Comparison of ENCODE assay signal across 2 cellular contexts in the genomic region with DNA sequence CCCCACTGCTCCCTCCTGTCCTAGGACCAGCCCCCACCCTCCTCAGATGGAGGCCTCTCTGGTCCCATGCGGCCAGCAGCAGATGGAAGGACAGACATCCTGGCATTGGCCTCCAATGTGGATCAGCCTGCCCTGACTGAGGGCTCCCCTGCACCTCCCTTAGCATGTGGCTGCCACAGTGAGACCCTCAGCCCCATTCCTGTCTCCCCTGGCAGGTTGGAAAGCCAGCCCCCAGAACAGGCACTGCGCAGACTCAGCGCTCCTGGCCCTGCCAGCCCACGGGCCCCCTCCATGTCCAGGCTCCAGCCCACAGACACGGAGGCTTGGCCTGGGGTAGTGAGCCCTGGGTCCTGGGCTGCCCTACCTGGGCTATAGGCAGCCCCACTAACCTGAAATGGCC.
A peak's percentile ranks its signal among the peaks of the same experiment; 100 is the strongest.
TF ChIP-seq lines count a peak whose summit lies in the region.

No MANE protein-coding gene starts in this region.

TF ChIP-seq in HepG2, 621 proteins besides CTCF, POLR2A, EP300 and RAD21:
- TF ChIP-seq CEBPG (CRISPR knock-in tag; IDR thresholded peaks at IDR 0.05) = no peak
- TF ChIP-seq ZNF660 (CRISPR knock-in tag; IDR thresholded peaks at IDR 0.05; ENCODE audit: borderline replicate concordance, low read depth) = no peak
- no peak for TF ChIP-seq ZNF558 (CRISPR knock-in tag; IDR thresholded peaks at IDR 0.05; ENCODE audit: borderline replicate concordance)
- 0 out of 2 replicates have a peak, but pooled peaks have one; percentile 8 for TF ChIP-seq TAF1 (CRISPR knock-in tag; IDR thresholded peaks at IDR 0.05)

TF ChIP-seq in H1, 55 proteins besides CTCF, POLR2A, EP300 and RAD21:
- TF ChIP-seq CBX5 (IDR thresholded peaks at IDR 0.05; ENCODE audit: low read depth, low read length) = no peak
- no peak for TF ChIP-seq USF2 (IDR thresholded peaks at IDR 0.05; ENCODE audit: low read length)
- TF ChIP-seq, protein P1, sequence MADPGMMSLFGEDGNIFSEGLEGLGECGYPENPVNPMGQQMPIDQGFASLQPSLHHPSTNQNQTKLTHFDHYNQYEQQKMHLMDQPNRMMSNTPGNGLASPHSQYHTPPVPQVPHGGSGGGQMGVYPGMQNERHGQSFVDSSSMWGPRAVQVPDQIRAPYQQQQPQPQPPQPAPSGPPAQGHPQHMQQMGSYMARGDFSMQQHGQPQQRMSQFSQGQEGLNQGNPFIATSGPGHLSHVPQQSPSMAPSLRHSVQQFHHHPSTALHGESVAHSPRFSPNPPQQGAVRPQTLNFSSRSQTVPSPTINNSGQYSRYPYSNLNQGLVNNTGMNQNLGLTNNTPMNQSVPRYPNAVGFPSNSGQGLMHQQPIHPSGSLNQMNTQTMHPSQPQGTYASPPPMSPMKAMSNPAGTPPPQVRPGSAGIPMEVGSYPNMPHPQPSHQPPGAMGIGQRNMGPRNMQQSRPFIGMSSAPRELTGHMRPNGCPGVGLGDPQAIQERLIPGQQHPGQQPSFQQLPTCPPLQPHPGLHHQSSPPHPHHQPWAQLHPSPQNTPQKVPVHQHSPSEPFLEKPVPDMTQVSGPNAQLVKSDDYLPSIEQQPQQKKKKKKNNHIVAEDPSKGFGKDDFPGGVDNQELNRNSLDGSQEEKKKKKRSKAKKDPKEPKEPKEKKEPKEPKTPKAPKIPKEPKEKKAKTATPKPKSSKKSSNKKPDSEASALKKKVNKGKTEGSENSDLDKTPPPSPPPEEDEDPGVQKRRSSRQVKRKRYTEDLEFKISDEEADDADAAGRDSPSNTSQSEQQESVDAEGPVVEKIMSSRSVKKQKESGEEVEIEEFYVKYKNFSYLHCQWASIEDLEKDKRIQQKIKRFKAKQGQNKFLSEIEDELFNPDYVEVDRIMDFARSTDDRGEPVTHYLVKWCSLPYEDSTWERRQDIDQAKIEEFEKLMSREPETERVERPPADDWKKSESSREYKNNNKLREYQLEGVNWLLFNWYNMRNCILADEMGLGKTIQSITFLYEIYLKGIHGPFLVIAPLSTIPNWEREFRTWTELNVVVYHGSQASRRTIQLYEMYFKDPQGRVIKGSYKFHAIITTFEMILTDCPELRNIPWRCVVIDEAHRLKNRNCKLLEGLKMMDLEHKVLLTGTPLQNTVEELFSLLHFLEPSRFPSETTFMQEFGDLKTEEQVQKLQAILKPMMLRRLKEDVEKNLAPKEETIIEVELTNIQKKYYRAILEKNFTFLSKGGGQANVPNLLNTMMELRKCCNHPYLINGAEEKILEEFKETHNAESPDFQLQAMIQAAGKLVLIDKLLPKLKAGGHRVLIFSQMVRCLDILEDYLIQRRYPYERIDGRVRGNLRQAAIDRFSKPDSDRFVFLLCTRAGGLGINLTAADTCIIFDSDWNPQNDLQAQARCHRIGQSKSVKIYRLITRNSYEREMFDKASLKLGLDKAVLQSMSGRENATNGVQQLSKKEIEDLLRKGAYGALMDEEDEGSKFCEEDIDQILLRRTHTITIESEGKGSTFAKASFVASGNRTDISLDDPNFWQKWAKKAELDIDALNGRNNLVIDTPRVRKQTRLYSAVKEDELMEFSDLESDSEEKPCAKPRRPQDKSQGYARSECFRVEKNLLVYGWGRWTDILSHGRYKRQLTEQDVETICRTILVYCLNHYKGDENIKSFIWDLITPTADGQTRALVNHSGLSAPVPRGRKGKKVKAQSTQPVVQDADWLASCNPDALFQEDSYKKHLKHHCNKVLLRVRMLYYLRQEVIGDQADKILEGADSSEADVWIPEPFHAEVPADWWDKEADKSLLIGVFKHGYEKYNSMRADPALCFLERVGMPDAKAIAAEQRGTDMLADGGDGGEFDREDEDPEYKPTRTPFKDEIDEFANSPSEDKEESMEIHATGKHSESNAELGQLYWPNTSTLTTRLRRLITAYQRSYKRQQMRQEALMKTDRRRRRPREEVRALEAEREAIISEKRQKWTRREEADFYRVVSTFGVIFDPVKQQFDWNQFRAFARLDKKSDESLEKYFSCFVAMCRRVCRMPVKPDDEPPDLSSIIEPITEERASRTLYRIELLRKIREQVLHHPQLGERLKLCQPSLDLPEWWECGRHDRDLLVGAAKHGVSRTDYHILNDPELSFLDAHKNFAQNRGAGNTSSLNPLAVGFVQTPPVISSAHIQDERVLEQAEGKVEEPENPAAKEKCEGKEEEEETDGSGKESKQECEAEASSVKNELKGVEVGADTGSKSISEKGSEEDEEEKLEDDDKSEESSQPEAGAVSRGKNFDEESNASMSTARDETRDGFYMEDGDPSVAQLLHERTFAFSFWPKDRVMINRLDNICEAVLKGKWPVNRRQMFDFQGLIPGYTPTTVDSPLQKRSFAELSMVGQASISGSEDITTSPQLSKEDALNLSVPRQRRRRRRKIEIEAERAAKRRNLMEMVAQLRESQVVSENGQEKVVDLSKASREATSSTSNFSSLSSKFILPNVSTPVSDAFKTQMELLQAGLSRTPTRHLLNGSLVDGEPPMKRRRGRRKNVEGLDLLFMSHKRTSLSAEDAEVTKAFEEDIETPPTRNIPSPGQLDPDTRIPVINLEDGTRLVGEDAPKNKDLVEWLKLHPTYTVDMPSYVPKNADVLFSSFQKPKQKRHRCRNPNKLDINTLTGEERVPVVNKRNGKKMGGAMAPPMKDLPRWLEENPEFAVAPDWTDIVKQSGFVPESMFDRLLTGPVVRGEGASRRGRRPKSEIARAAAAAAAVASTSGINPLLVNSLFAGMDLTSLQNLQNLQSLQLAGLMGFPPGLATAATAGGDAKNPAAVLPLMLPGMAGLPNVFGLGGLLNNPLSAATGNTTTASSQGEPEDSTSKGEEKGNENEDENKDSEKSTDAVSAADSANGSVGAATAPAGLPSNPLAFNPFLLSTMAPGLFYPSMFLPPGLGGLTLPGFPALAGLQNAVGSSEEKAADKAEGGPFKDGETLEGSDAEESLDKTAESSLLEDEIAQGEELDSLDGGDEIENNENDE (IDR thresholded peaks at IDR 0.05; ENCODE audit: insufficient replicate concordance, low read length) = no peak
- TF ChIP-seq ATF3 (IDR thresholded peaks at IDR 0.05; ENCODE audit: insufficient read depth, low read depth, low read length) = no peak
- no peak for TF ChIP-seq CBX8 (IDR thresholded peaks at IDR 0.05; ENCODE audit: borderline replicate concordance, low read depth, low read length)
- TF ChIP-seq SIN3A (conservative IDR thresholded peaks at IDR 0.05 in 1 of 2, IDR thresholded peaks at IDR 0.05 in 1 of 2; ENCODE audit: low read depth in 1 of 2, low read length in 2 of 2) = no peak
